ENCODE assay signal across 33 cellular contexts in genomic region chr10:11465435-11465834, GRCh38.
"Had no signal": no experiment of that assay in that cellular context is flagged by ENCODE, and none has a peak within 500 bp of the region (broad histone marks: within the 10 kb centered on the region; RNA-seq: fewer than 3 reads in every experiment).

No MANE protein-coding gene starts in this region.

- H3K27me3 Mint-ChIP-seq: activated CD4-positive, alpha-beta memory T cell treated with anti-CD3 and anti-CD28 coated beads, Interleukin-2, amount 10 ng/mL, durations not matched to agents 7 days and 5 days; activated CD4-positive, alpha-beta T cell treated with anti-CD3 and anti-CD28 coated beads for 36 hours; activated CD8-positive, alpha-beta memory T cell treated with anti-CD3 and anti-CD28 coated beads, Interleukin-2, amount 10 ng/mL, durations not matched to agents 7 days and 5 days; activated naive CD4-positive, alpha-beta T cell treated with anti-CD3 and anti-CD28 coated beads, Interleukin-2, amount 10 ng/mL, durations not matched to agents 7 days and 5 days; activated naive CD8-positive, alpha-beta T cell; activated naive CD8-positive, alpha-beta T cell treated with anti-CD3 and anti-CD28 coated beads, Interleukin-2, amount 50 U/mL, for 24 hours; central memory CD8-positive, alpha-beta T cell had no signal

- H3K4me1 Mint-ChIP-seq: activated CD4-positive, alpha-beta memory T cell treated with anti-CD3 and anti-CD28 coated beads, Interleukin-2, amount 10 ng/mL, durations not matched to agents 7 days and 5 days; activated CD4-positive, alpha-beta T cell treated with anti-CD3 and anti-CD28 coated beads for 36 hours; activated CD8-positive, alpha-beta memory T cell treated with anti-CD3 and anti-CD28 coated beads, Interleukin-2, amount 10 ng/mL, durations not matched to agents 7 days and 5 days; activated naive CD4-positive, alpha-beta T cell treated with anti-CD3 and anti-CD28 coated beads, Interleukin-2, amount 10 ng/mL, durations not matched to agents 7 days and 5 days; activated naive CD8-positive, alpha-beta T cell treated with anti-CD3 and anti-CD28 coated beads, Interleukin-2, amount 50 U/mL, for 24 hours; central memory CD8-positive, alpha-beta T cell had no signal

- DNase-seq: activated CD4-positive, alpha-beta memory T cell treated with anti-CD3 and anti-CD28 coated beads, Interleukin-2, amount 10 ng/mL, durations not matched to agents 7 days and 5 days; activated CD4-positive, alpha-beta T cell treated with anti-CD3 and anti-CD28 coated beads for 36 hours; activated CD4-positive, alpha-beta T cell treated with anti-CD3 and anti-CD28 coated beads, Interleukin-2, amount 50 U/mL, for 1 hour; activated CD8-positive, alpha-beta memory T cell treated with anti-CD3 and anti-CD28 coated beads for 24 hours; activated CD8-positive, alpha-beta memory T cell treated with anti-CD3 and anti-CD28 coated beads, Interleukin-2, amount 10 ng/mL, durations not matched to agents 7 days and 5 days; activated CD8-positive, alpha-beta memory T cell treated with anti-CD3 and anti-CD28 coated beads, Interleukin-2, amount 50 U/mL, for 48 hours; activated effector memory CD4-positive, alpha-beta T cell treated with Interleukin-2 at 50 U/mL for 16 hours; activated naive CD4-positive, alpha-beta T cell treated with anti-CD3 and anti-CD28 coated beads, Interleukin-2, amount 10 ng/mL, durations not matched to agents 7 days and 5 days; activated naive CD8-positive, alpha-beta T cell treated with anti-CD3 and anti-CD28 coated beads, Interleukin-2, amount 50 U/mL, for 24 hours; activated T-cell treated with anti-CD3 and anti-CD28 coated beads, Interleukin-2, amount 50 U/mL, for 48 hours; brain microvascular endothelial cell; MM.1S; MV-4-11; NCI-H1092; NCI-H1436 treated with DMSO at 0.1 percent for 48 hours; NCI-H1694 treated with DMSO at 0.1 percent for 48 hours; NCI-H2029; NCI-H2171; NCI-H510A; NCI-H526; NCI-H748 treated with DMSO at 0.1 percent for 48 hours; NK-92 treated with Interleukin-12 subunit alpha and Interleukin-12 subunit beta, amount 100 ng/mL, for 24 hours; PC-3; Peyer's patch; RPMI8226; SHP77 treated with DMSO at 0.1 percent for 48 hours; SW 1271; T-helper 1 cell; T1000 had no signal

- FAIRE-seq: TTC549 had no signal

- H3K4me1 ChIP-seq: Peyer's patch had no signal

- ATAC-seq: activated CD4-positive, CD25-positive, alpha-beta regulatory T cell treated with anti-CD3 and anti-CD28 coated beads, Interleukin-2, amount 50 U/mL, for 24 hours; activated CD8-positive, alpha-beta memory T cell treated with anti-CD3 and anti-CD28 coated beads, Interleukin-2, amount 10 ng/mL, durations not matched to agents 7 days and 5 days; activated naive CD8-positive, alpha-beta T cell treated with anti-CD3 and anti-CD28 coated beads, Interleukin-2, amount 50 U/mL, for 24 hours; PC-3 had no signal

- H3K9me3 ChIP-seq: Peyer's patch had no signal

- H3K4me3 Mint-ChIP-seq: activated CD4-positive, alpha-beta memory T cell treated with anti-CD3 and anti-CD28 coated beads, Interleukin-2, amount 10 ng/mL, durations not matched to agents 7 days and 5 days; activated CD4-positive, alpha-beta T cell treated with anti-CD3 and anti-CD28 coated beads for 36 hours; activated CD8-positive, alpha-beta memory T cell treated with anti-CD3 and anti-CD28 coated beads, Interleukin-2, amount 10 ng/mL, durations not matched to agents 7 days and 5 days; activated naive CD4-positive, alpha-beta T cell treated with anti-CD3 and anti-CD28 coated beads, Interleukin-2, amount 10 ng/mL, durations not matched to agents 7 days and 5 days; activated naive CD8-positive, alpha-beta T cell; activated naive CD8-positive, alpha-beta T cell treated with anti-CD3 and anti-CD28 coated beads, Interleukin-2, amount 50 U/mL, for 24 hours; central memory CD8-positive, alpha-beta T cell had no signal

- H3K27ac ChIP-seq: brain microvascular endothelial cell, Peyer's patch had no signal

- H3K27me3 ChIP-seq: brain microvascular endothelial cell, Peyer's patch had no signal

- H3K4me3 ChIP-seq: Peyer's patch had no signal

- H3K9me3 Mint-ChIP-seq: activated CD4-positive, alpha-beta memory T cell treated with anti-CD3 and anti-CD28 coated beads, Interleukin-2, amount 10 ng/mL, durations not matched to agents 7 days and 5 days; activated naive CD4-positive, alpha-beta T cell treated with anti-CD3 and anti-CD28 coated beads, Interleukin-2, amount 10 ng/mL, durations not matched to agents 7 days and 5 days; activated naive CD8-positive, alpha-beta T cell treated with anti-CD3 and anti-CD28 coated beads, Interleukin-2, amount 50 U/mL, for 24 hours; central memory CD8-positive, alpha-beta T cell had no signal

- H3K27ac Mint-ChIP-seq: activated CD4-positive, alpha-beta memory T cell treated with anti-CD3 and anti-CD28 coated beads, Interleukin-2, amount 10 ng/mL, durations not matched to agents 7 days and 5 days; activated CD4-positive, alpha-beta T cell treated with anti-CD3 and anti-CD28 coated beads for 36 hours; activated CD8-positive, alpha-beta memory T cell treated with anti-CD3 and anti-CD28 coated beads, Interleukin-2, amount 10 ng/mL, durations not matched to agents 7 days and 5 days; activated naive CD4-positive, alpha-beta T cell treated with anti-CD3 and anti-CD28 coated beads, Interleukin-2, amount 10 ng/mL, durations not matched to agents 7 days and 5 days; activated naive CD8-positive, alpha-beta T cell; activated naive CD8-positive, alpha-beta T cell treated with anti-CD3 and anti-CD28 coated beads, Interleukin-2, amount 50 U/mL, for 24 hours had no signal

- H3K36me3 Mint-ChIP-seq: activated CD8-positive, alpha-beta memory T cell treated with anti-CD3 and anti-CD28 coated beads, Interleukin-2, amount 10 ng/mL, durations not matched to agents 7 days and 5 days; activated naive CD4-positive, alpha-beta T cell treated with anti-CD3 and anti-CD28 coated beads, Interleukin-2, amount 10 ng/mL, durations not matched to agents 7 days and 5 days had no signal
